Comparison of ENCODE assay signal across 24 cellular contexts in the genomic region with DNA sequence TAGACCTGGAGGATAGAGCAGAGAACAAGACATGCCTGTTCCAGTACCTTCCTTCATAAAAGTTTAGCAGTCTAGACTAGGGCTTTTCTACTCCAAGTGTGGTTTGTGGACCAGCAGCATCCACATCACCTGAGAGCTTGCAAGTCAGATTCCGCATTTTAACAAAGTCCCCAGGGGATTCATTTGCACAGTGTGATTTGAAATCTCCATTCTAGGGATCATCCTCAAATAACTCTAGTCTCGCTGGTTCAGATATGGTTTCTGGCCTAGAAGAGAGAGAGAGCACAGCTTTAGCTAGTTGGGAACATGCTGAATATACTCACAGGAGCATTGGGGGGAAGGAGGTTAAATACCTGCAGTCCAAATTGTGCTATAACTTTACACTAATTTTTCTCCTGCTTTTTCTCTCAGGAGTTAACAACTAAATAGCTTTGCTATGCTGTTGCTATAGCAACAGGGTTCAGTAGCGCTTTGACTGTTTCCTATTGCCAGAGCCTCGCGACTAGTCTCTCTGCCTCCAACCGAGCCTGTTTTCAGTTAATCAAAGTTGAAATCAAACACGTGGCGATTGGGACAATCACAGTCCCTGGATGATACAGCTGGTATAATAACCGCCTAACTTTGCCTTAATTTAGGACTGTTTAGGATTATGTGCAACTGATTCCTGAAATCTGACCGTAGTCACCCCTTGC.
DNase-seq lines count a peak whose midpoint lies in the region; ATAC-seq and TF ChIP-seq lines count a peak whose summit lies in the region.
"Had no signal": no experiment of that assay in that cellular context is flagged by ENCODE, and none has a peak within 500 bp of the region (broad histone marks: within the 10 kb centered on the region; RNA-seq: fewer than 3 reads in every experiment).

No MANE protein-coding gene starts in this region.

- H3K4me3 ChIP-seq in cardiac muscle cell = no peak overlapping the region
- no peak overlapping the region for H3K4me3 ChIP-seq in thyroid gland (replicated peaks in 1 of 3)
- H3K4me3 ChIP-seq in breast epithelium = no peak overlapping the region
- H3K4me3 ChIP-seq: tibial artery had no signal

- no peak for ATAC-seq in Right ventricle myocardium superior (ENCODE audit: poor library complexity)
- no peak for ATAC-seq in HG03045 (IDR thresholded peaks at IDR 0.05; ENCODE audit: unreplicated experiment)
- ATAC-seq: activated CD4-positive, alpha-beta T cell treated with anti-CD3 and anti-CD28 coated beads for 36 hours; activated naive CD4-positive, alpha-beta T cell treated with anti-CD3 and anti-CD28 coated beads, Interleukin-2, amount 50 U/mL, for 72 hours; esophagus mucosa; left colon had no signal

- H3K27me3 ChIP-seq in cardiac muscle cell (no peaks in the 10 kb centered on the region), thyroid gland (no peaks in the 10 kb centered on the region), breast epithelium (no peaks in the 10 kb centered on the region)

- H3K4me1 ChIP-seq in cardiac muscle cell (ENCODE audit: low read depth) = no peaks in the 10 kb centered on the region
- no peaks in the 10 kb centered on the region for H3K4me1 ChIP-seq in thyroid gland
- no peaks in the 10 kb centered on the region for H3K4me1 ChIP-seq in breast epithelium
- H3K4me1 ChIP-seq: tibial artery had no signal

- TF ChIP-seq CTCF in cardiac muscle cell (IDR thresholded peaks at IDR 0.05; ENCODE audit: low read depth, low read length) (no peak), thyroid gland (IDR thresholded peaks at IDR 0.05) (no peak), breast epithelium (IDR thresholded peaks at IDR 0.05) (no peak)

- H3K36me3 ChIP-seq in cardiac muscle cell (no peaks in the 10 kb centered on the region), thyroid gland (no peaks in the 10 kb centered on the region), breast epithelium (no peaks in the 10 kb centered on the region)
- H3K36me3 ChIP-seq: tibial artery had no signal

- TF ChIP-seq POLR2A in thyroid gland (IDR thresholded peaks at IDR 0.05) (no peak), breast epithelium (IDR thresholded peaks at IDR 0.05) (no peak)

- no peaks in the 10 kb centered on the region for H3K9me3 ChIP-seq in cardiac muscle cell (ENCODE audit: low read depth)
- no peaks in the 10 kb centered on the region for H3K9me3 ChIP-seq in thyroid gland
- peaks cover 3 to 4% of the 10 kb centered on the region in 2 donors for H3K9me3 ChIP-seq in breast epithelium
- H3K9me3 ChIP-seq: tibial artery had no signal

- WGBS in thyroid gland, 2 donors = 27 to 34% methylated on average over 10 of the region's 10 CpGs

- H3K27ac ChIP-seq in cardiac muscle cell = no peak overlapping the region
- no peak overlapping the region for H3K27ac ChIP-seq in thyroid gland
- no peak overlapping the region for H3K27ac ChIP-seq in breast epithelium
- H3K27ac ChIP-seq: HL-60, tibial artery had no signal

- peak; percentile 24 to 40 for DNase-seq in cardiac muscle cell (ENCODE audit: low read depth in 1 of 2, low spot score in 1 of 2)
- no peak for DNase-seq in Right ventricle myocardium superior
- peak; percentile 2 for DNase-seq in NCI-H69 (lab: John Stamatoyannopoulos, UW)
- peak; percentile 15 for DNase-seq in iris pigment epithelial cell (ENCODE audit: low read depth)
- no peak for DNase-seq in NCI-H774 (lab: John Stamatoyannopoulos, UW)
- DNase-seq in thyroid gland = no peak
- DNase-seq in breast epithelium (ENCODE audit: low spot score in 2 of 2) = no peak
- DNase-seq: activated CD4-positive, alpha-beta T cell treated with anti-CD3 and anti-CD28 coated beads for 36 hours; CD4-positive, alpha-beta memory T cell; DND-41; effector CD8-positive, alpha-beta T cell; IMR-90; left colon; midbrain; MM.1S; nephron progenitor cell; small intestine; stimulated activated CD4-positive, alpha-beta T cell treated with anti-CD3 and anti-CD28 coated beads, Interleukin-2, amount 100 ng/mL, for 48 hours; stimulated activated naive CD4-positive, alpha-beta T cell treated with Interleukin-2 at 50 U/mL for 16 hours; tibial artery had no signal

- intact Hi-C loops in Right ventricle myocardium superior (cut with DNase I) = no loop called here
- intact Hi-C loops in thyroid gland (cut with DNase I) = no loop called here
- intact Hi-C loops in breast epithelium (cut with DNase I; ENCODE audit: low total_unique reads) = loop anchor here (5.0 kb wide), 1 partner anchor 248 kb away; no protein-coding TSS in a partner anchor

Comparison
In these comparisons a context has a peak if more than half of its experiments do, and no peak if none do; other contexts are left out.
1. DNase-seq: peak in cardiac muscle cell (2 of 2), NCI-H69 (single experiment) and iris pigment epithelial cell (single experiment); none in Right ventricle myocardium superior (single experiment), NCI-H774 (single experiment), thyroid gland (0 of 2) and breast epithelium (0 of 2).